Comparison of ENCODE assay signal across 12 cellular contexts in the genomic region with DNA sequence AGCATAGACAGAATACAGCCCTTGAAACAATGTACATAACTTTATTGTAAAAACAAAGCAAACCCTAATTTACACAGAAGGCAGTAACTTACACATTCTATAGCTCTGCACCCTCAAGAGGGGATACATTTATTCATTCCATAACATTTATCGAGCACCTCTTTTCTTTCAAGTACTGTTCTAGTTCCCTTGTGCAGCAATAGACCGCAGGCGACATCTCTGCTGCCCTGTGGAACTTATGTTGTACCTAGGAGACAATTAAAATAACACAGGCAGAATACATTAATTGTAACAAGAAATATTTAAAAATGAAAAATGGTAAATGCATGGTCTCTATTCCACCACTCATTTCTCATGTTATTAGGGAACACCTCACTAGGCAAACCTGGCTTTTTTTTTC. TPM values are rescaled to one million over a fixed set of nuclear protein-coding genes. Genes with fewer than 3 reads are reported as not detected.
DNase-seq lines count a peak whose midpoint lies in the region; ATAC-seq and TF ChIP-seq lines count a peak whose summit lies in the region.
"Had no signal": no experiment of that assay in that cellular context is flagged by ENCODE, and none has a peak within 500 bp of the region (broad histone marks: within the 10 kb centered on the region; RNA-seq: fewer than 3 reads in every experiment).

No MANE protein-coding gene starts in this region.

- H3K27ac Mint-ChIP-seq in T-helper 2 cell treated with Interferon-gamma antibody and Interleukin-4, amounts not matched to agents 5 μg/mL and 100 μg/mL, for 36 hours: peak overlapping the region; percentile 99

- peak overlapping the region; percentile 81 to 93 (median 87); a peak in 21 of 22 replicates for H3K9ac ChIP-seq in BLaER1 treated with 17β-estradiol and CSF1 and Interleukin-3, amounts not matched to agents 10 nM and 100 nM
- peak overlapping the region; percentile 78 for H3K9ac ChIP-seq in DND-41 (ENCODE audit: low read depth, low read length)

- peaks cover 23% of the 10 kb centered on the region for H3K4me1 Mint-ChIP-seq in T-helper 2 cell treated with Interferon-gamma antibody and Interleukin-4, amounts not matched to agents 5 μg/mL and 100 μg/mL, for 36 hours (ENCODE audit: low read depth)

- H3K9me3 ChIP-seq in BLaER1 treated with 17β-estradiol and CSF1 and Interleukin-3, amounts not matched to agents 10 nM and 100 nM (replicated peaks in 1 of 11): no peaks in the 10 kb centered on the region
- H3K9me3 ChIP-seq in DND-41 (ENCODE audit: insufficient read depth, low read length, severe bottlenecking) (no peaks in the 10 kb centered on the region), lower lobe of right lung (no peaks in the 10 kb centered on the region)

- no peaks in the 10 kb centered on the region for H3K27me3 Mint-ChIP-seq in T-helper 2 cell treated with Interferon-gamma antibody and Interleukin-4, amounts not matched to agents 5 μg/mL and 100 μg/mL, for 36 hours (ENCODE audit: low read depth)

- TF ChIP-seq CTCF in DND-41 (IDR thresholded peaks at IDR 0.05; ENCODE audit: borderline replicate concordance, extremely low read depth, low read length, poor library complexity, severe bottlenecking): peak; percentile 4
- TF ChIP-seq CTCF in lower lobe of right lung (IDR thresholded peaks at IDR 0.05): no peak

- no peaks in the 10 kb centered on the region for H3K27me3 ChIP-seq in BLaER1 treated with 17β-estradiol and CSF1 and Interleukin-3, amounts not matched to agents 10 nM and 100 nM
- H3K27me3 ChIP-seq in DND-41 (ENCODE audit: insufficient read depth, low read length, poor library complexity) (no peaks in the 10 kb centered on the region), lower lobe of right lung (ENCODE audit: low read depth) (no peaks in the 10 kb centered on the region)

- H3K27ac ChIP-seq in BLaER1 treated with 17β-estradiol and CSF1 and Interleukin-3, amounts not matched to agents 10 nM and 100 nM: peak overlapping the region; percentile 70 to 96 (median 92)
- H3K27ac ChIP-seq in DND-41 (ENCODE audit: low read length): peak overlapping the region; percentile 87
- peak overlapping the region; percentile 85 for H3K27ac ChIP-seq in lower lobe of right lung

- H2AFZ ChIP-seq in DND-41 (ENCODE audit: low read depth, low read length): peak overlapping the region; percentile 81

- peaks cover 0 to 14% (median 4%) of the 10 kb centered on the region in 11 experiments; a peak in 7 of 22 replicates for H3K36me3 ChIP-seq in BLaER1 treated with 17β-estradiol and CSF1 and Interleukin-3, amounts not matched to agents 10 nM and 100 nM
- H3K36me3 ChIP-seq in DND-41 (ENCODE audit: insufficient read depth, low read length) (peaks cover 24% of the 10 kb centered on the region), lower lobe of right lung (no peaks in the 10 kb centered on the region)

- H3K4me1 ChIP-seq in BLaER1 treated with 17β-estradiol and CSF1 and Interleukin-3, amounts not matched to agents 10 nM and 100 nM: peaks cover 38 to 66% (median 44%) of the 10 kb centered on the region in 10 experiments
- H3K4me1 ChIP-seq in DND-41 (ENCODE audit: insufficient read depth, low read length) (peaks cover 59% of the 10 kb centered on the region), lower lobe of right lung (peaks cover 32% of the 10 kb centered on the region)

- intact Hi-C loops in lower lobe of right lung (cut with DNase I): no loop called here

- peak overlapping the region; percentile 99 for H3K4me3 Mint-ChIP-seq in T-helper 2 cell treated with Interferon-gamma antibody and Interleukin-4, amounts not matched to agents 5 μg/mL and 100 μg/mL, for 36 hours

- ATAC-seq in DND-41 (ENCODE audit: insufficient read depth, low read depth) (no peak), lower lobe of right lung (no peak), HG03025 (IDR thresholded peaks at IDR 0.05; ENCODE audit: low FRiP score, unreplicated experiment) (no peak), esophagus mucosa (no peak), GM19328 (IDR thresholded peaks at IDR 0.05; ENCODE audit: unreplicated experiment) (no peak), GM18907 (IDR thresholded peaks at IDR 0.05; ENCODE audit: unreplicated experiment) (no peak)
- ATAC-seq: activated CD4-positive, CD25-positive, alpha-beta regulatory T cell treated with anti-CD3 and anti-CD28 coated beads, Interleukin-2, amount 50 U/mL, for 24 hours had no signal

- DNase-seq in DND-41: peak; percentile 47
- DNase-seq in T-helper 2 cell treated with Interferon-gamma antibody and Interleukin-4, amounts not matched to agents 5 μg/mL and 100 μg/mL, for 36 hours (ENCODE audit: low spot score): no peak
- DNase-seq in lower lobe of right lung: no peak

- peaks cover 38% of the 10 kb centered on the region for H3K36me3 Mint-ChIP-seq in T-helper 2 cell treated with Interferon-gamma antibody and Interleukin-4, amounts not matched to agents 5 μg/mL and 100 μg/mL, for 36 hours (ENCODE audit: low read depth)

- H3K4me2 ChIP-seq in BLaER1 treated with 17β-estradiol and CSF1 and Interleukin-3, amounts not matched to agents 10 nM and 100 nM: peak overlapping the region; percentile 90 to 99 (median 98)
- peak overlapping the region; percentile 89 for H3K4me2 ChIP-seq in DND-41 (ENCODE audit: insufficient read depth, low read length)

- peaks cover 67% of the 10 kb centered on the region for H3K79me2 ChIP-seq in DND-41 (ENCODE audit: insufficient read depth, low read length)

- no peaks in the 10 kb centered on the region for H3K9me3 Mint-ChIP-seq in T-helper 2 cell treated with Interferon-gamma antibody and Interleukin-4, amounts not matched to agents 5 μg/mL and 100 μg/mL, for 36 hours

- H4K20me1 ChIP-seq in BLaER1 treated with 17β-estradiol and CSF1 and Interleukin-3, amounts not matched to agents 10 nM and 100 nM: peaks cover 0 to 25% (median 15%) of the 10 kb centered on the region in 11 experiments; a peak in 18 of 22 replicates
- peaks cover 15% of the 10 kb centered on the region; the same call in 1 of the 2 replicates for H4K20me1 ChIP-seq in DND-41 (ENCODE audit: insufficient read depth, low read length)

- peak overlapping the region; percentile 72 to 93 (median 80) for H3K4me3 ChIP-seq in BLaER1 treated with 17β-estradiol and CSF1 and Interleukin-3, amounts not matched to agents 10 nM and 100 nM
- H3K4me3 ChIP-seq in DND-41 (ENCODE audit: low read depth in 1 of 2, low read length in 2 of 2) (peak overlapping the region; percentile 41 to 77; a peak in 3 of 4 replicates), lower lobe of right lung (no peak overlapping the region)

RNA-seq across cellular contexts. Expression of a gene that starts 1.4 kb away (rescaled TPM):
- total RNA-seq in lower lobe of right lung (313 TPM), esophagus mucosa (39.0 TPM)
- total RNA-seq: NCI-H460 had no signal

RNA-seq across cellular contexts. Expression of a gene that starts 10.0 kb away (rescaled TPM):
- total RNA-seq in lower lobe of right lung (0.53 TPM), esophagus mucosa (not detected)
- total RNA-seq: MCF 10A, NCI-H460 had no signal

RNA-seq across cellular contexts. Expression of a gene that starts 24.5 kb away (rescaled TPM):
- total RNA-seq in lower lobe of right lung (16.2 TPM), esophagus mucosa (4.5 TPM)
- total RNA-seq: MCF 10A, NCI-H460, temporal lobe had no signal
